2 cellular contexts compared by ENCODE assay signal in genomic region chr19:11210656-11210928, GRCh38.
TF ChIP-seq lines count a peak whose summit lies in the region.

No MANE protein-coding gene starts in this region.

TF ChIP-seq in HepG2, 621 proteins besides CTCF, POLR2A, EP300 and RAD21:
- TF ChIP-seq ZNF274 (CRISPR knock-in tag; IDR thresholded peaks at IDR 0.05) (no peak), ZEB1 (IDR thresholded peaks at IDR 0.05; ENCODE audit: insufficient replicate concordance, low read depth) (peak; percentile 6)

TF ChIP-seq in IMR-90, 13 proteins besides CTCF, POLR2A, EP300 and RAD21:
- TF ChIP-seq SMC3 (IDR thresholded peaks at IDR 0.05; ENCODE audit: low read depth, low read length) (no peak), ELK1 (IDR thresholded peaks at IDR 0.05; ENCODE audit: borderline replicate concordance, low read depth, low read length) (no peak), USF2 (IDR thresholded peaks at IDR 0.05; ENCODE audit: low read depth, low read length) (no peak), MAFK (IDR thresholded peaks at IDR 0.05; ENCODE audit: low read depth, low read length) (no peak), FOS (IDR thresholded peaks at IDR 0.05; ENCODE audit: low read depth, low read length) (no peak), NFE2L2 (IDR thresholded peaks at IDR 0.05; ENCODE audit: low read depth, low read length) (no peak), CHD1 (IDR thresholded peaks at IDR 0.05; ENCODE audit: low read depth, low read length) (no peak), MXI1 (IDR thresholded peaks at IDR 0.05; ENCODE audit: borderline replicate concordance, low read depth, low read length) (no peak), BHLHE40 (IDR thresholded peaks at IDR 0.05; ENCODE audit: low read depth, low read length) (no peak), CEBPB (IDR thresholded peaks at IDR 0.05; ENCODE audit: low read depth, low read length) (no peak), MAZ (IDR thresholded peaks at IDR 0.05; ENCODE audit: borderline replicate concordance, low read depth, low read length) (no peak), RCOR1 (IDR thresholded peaks at IDR 0.05; ENCODE audit: insufficient replicate concordance, low read length) (no peak), RFX5 (IDR thresholded peaks at IDR 0.05; ENCODE audit: low read depth, low read length) (no peak)
